ENCODE assay signal across 33 cellular contexts in genomic region chr11:64563966-64564365, GRCh38. TPM values are rescaled to one million over a fixed set of nuclear protein-coding genes. Genes with fewer than 3 reads are reported as not detected.
"Had no signal": no experiment of that assay in that cellular context is flagged by ENCODE, and none has a peak within 500 bp of the region (broad histone marks: within the 10 kb centered on the region; RNA-seq: fewer than 3 reads in every experiment).

No MANE protein-coding gene starts in this region.

- H3K4me3 ChIP-seq: SJSA1 had no signal

- H3K4me2 ChIP-seq: SK-N-SH had no signal

- H3K27me3 ChIP-seq: brain microvascular endothelial cell had no signal

- H3K9ac ChIP-seq: SK-N-SH had no signal

- H3K9me3 Mint-ChIP-seq: activated CD4-positive, alpha-beta T cell treated with anti-CD3 and anti-CD28 coated beads, Interleukin-2, amount 10 ng/mL, durations not matched to agents 7 days and 5 days; activated naive CD4-positive, alpha-beta T cell treated with anti-CD3 and anti-CD28 coated beads for 36 hours; activated naive CD4-positive, alpha-beta T cell treated with anti-CD3 and anti-CD28 coated beads, Interleukin-2, amount 50 U/mL, for 72 hours; activated T-cell treated with anti-CD3 and anti-CD28 coated beads, Interleukin-2, amount 50 U/mL, for 24 hours; T-helper 1 cell treated with Interleukin-12 subunit alpha and Interleukin-12 subunit beta and Interleukin-4 antibody, amounts not matched to agents 30 μg/mL and 1 μg/mL, for 36 hours; T-helper 2 cell treated with Interferon-gamma antibody and Interleukin-4, amounts not matched to agents 5 μg/mL and 100 μg/mL, for 36 hours; WTC11 had no signal

- H3K27ac Mint-ChIP-seq: activated CD4-positive, alpha-beta T cell treated with anti-CD3 and anti-CD28 coated beads for 36 hours; activated CD4-positive, alpha-beta T cell treated with anti-CD3 and anti-CD28 coated beads, Interleukin-2, amount 10 ng/mL, durations not matched to agents 7 days and 5 days; activated CD8-positive, alpha-beta T cell treated with anti-CD3 and anti-CD28 coated beads, Interleukin-2, amount 10 ng/mL, durations not matched to agents 7 days and 5 days; activated naive CD4-positive, alpha-beta T cell treated with anti-CD3 and anti-CD28 coated beads for 36 hours; activated naive CD4-positive, alpha-beta T cell treated with anti-CD3 and anti-CD28 coated beads, Interleukin-2, amount 50 U/mL, for 72 hours; activated T-cell treated with anti-CD3 and anti-CD28 coated beads, Interleukin-2, amount 50 U/mL, for 24 hours; T-helper 1 cell treated with Interleukin-12 subunit alpha and Interleukin-12 subunit beta and Interleukin-4 antibody, amounts not matched to agents 30 μg/mL and 1 μg/mL, for 36 hours; T-helper 2 cell treated with Interferon-gamma antibody and Interleukin-4, amounts not matched to agents 5 μg/mL and 100 μg/mL, for 36 hours; WTC11 had no signal

- H3K36me3 Mint-ChIP-seq: activated naive CD4-positive, alpha-beta T cell treated with anti-CD3 and anti-CD28 coated beads, Interleukin-2, amount 50 U/mL, for 72 hours; WTC11 had no signal

- H3K27me3 Mint-ChIP-seq: activated CD4-positive, alpha-beta T cell treated with anti-CD3 and anti-CD28 coated beads for 36 hours; activated CD4-positive, alpha-beta T cell treated with anti-CD3 and anti-CD28 coated beads, Interleukin-2, amount 10 ng/mL, durations not matched to agents 7 days and 5 days had no signal

- ATAC-seq: activated CD4-positive, alpha-beta T cell treated with anti-CD3 and anti-CD28 coated beads for 36 hours; activated CD4-positive, CD25-positive, alpha-beta regulatory T cell treated with anti-CD3 and anti-CD28 coated beads, Interleukin-2, amount 50 U/mL, for 24 hours; activated CD8-positive, alpha-beta T cell treated with anti-CD3 and anti-CD28 coated beads, Interleukin-2, amount 10 ng/mL, durations not matched to agents 7 days and 5 days; activated naive CD4-positive, alpha-beta T cell treated with anti-CD3 and anti-CD28 coated beads, Interleukin-2, amount 50 U/mL, for 72 hours; Panc1; WTC11 had no signal

- DNase-seq: activated CD4-positive, alpha-beta T cell treated with anti-CD3 and anti-CD28 coated beads for 36 hours; activated CD4-positive, alpha-beta T cell treated with anti-CD3 and anti-CD28 coated beads, Interleukin-2, amount 10 ng/mL, durations not matched to agents 7 days and 5 days; activated CD4-positive, alpha-beta T cell treated with anti-CD3 and anti-CD28 coated beads, Interleukin-2, amount 50 U/mL, for 48 hours; activated CD8-positive, alpha-beta T cell treated with anti-CD3 and anti-CD28 coated beads, Interleukin-2, amount 10 ng/mL, durations not matched to agents 7 days and 5 days; activated gamma-delta T cell treated with Interleukin-2 at 50 U/mL for 16 hours; activated naive CD4-positive, alpha-beta T cell treated with anti-CD3 and anti-CD28 coated beads for 36 hours; activated T-cell treated with anti-CD3 and anti-CD28 coated beads, Interleukin-2, amount 50 U/mL, for 24 hours; amniotic stem cell; brain microvascular endothelial cell; central memory CD4-positive, alpha-beta T cell; Karpas-422; KBM-7; NCI-H1048; NCI-H1436 treated with DMSO at 0.1 percent for 48 hours; NCI-H187; NCI-H2029 treated with DMSO at 0.1 percent for 48 hours; NCI-H2107; NCI-H2171; NCI-H510A treated with DMSO at 0.1 percent for 48 hours; NCI-H526 treated with DMSO at 0.1 percent for 48 hours; NCI-H774; SHP77 treated with DMSO at 0.1 percent for 48 hours; SK-N-SH had no signal

- H3K27ac ChIP-seq: brain microvascular endothelial cell, SJSA1 had no signal

- H3K36me3 ChIP-seq: brain microvascular endothelial cell, SJSA1 had no signal

- H3K4me1 ChIP-seq: SJSA1 had no signal

- H3K4me3 Mint-ChIP-seq: activated CD4-positive, alpha-beta T cell treated with anti-CD3 and anti-CD28 coated beads for 36 hours; activated CD4-positive, alpha-beta T cell treated with anti-CD3 and anti-CD28 coated beads, Interleukin-2, amount 10 ng/mL, durations not matched to agents 7 days and 5 days; activated CD8-positive, alpha-beta T cell treated with anti-CD3 and anti-CD28 coated beads, Interleukin-2, amount 10 ng/mL, durations not matched to agents 7 days and 5 days; activated naive CD4-positive, alpha-beta T cell treated with anti-CD3 and anti-CD28 coated beads for 36 hours; activated T-cell treated with anti-CD3 and anti-CD28 coated beads, Interleukin-2, amount 50 U/mL, for 24 hours; T-helper 1 cell treated with Interleukin-12 subunit alpha and Interleukin-12 subunit beta and Interleukin-4 antibody, amounts not matched to agents 30 μg/mL and 1 μg/mL, for 36 hours; T-helper 2 cell treated with Interferon-gamma antibody and Interleukin-4, amounts not matched to agents 5 μg/mL and 100 μg/mL, for 36 hours; WTC11 had no signal

- H3K9me3 ChIP-seq: SJSA1, SK-N-SH had no signal

RNA-seq across cellular contexts. Expression of gene SLC22A11, which starts 8.2 kb away (rescaled TPM):
- total RNA-seq: activated CD4-positive, alpha-beta T cell treated with anti-CD3 and anti-CD28 coated beads, Interleukin-2, amount 10 ng/mL, durations not matched to agents 7 days and 5 days; activated CD8-positive, alpha-beta T cell treated with anti-CD3 and anti-CD28 coated beads, Interleukin-2, amount 10 ng/mL, durations not matched to agents 7 days and 5 days; activated naive CD4-positive, alpha-beta T cell treated with anti-CD3 and anti-CD28 coated beads, Interleukin-2, amount 50 U/mL, for 72 hours; MCF 10A; RPMI7951; SJSA1; WTC11 had no signal
- polyA plus RNA-seq: aorta, SK-N-SH had no signal

RNA-seq across cellular contexts. Expression of gene SLC22A12, which starts 27.1 kb away (rescaled TPM):
- total RNA-seq: activated CD4-positive, alpha-beta T cell treated with anti-CD3 and anti-CD28 coated beads for 36 hours; activated CD4-positive, alpha-beta T cell treated with anti-CD3 and anti-CD28 coated beads, Interleukin-2, amount 10 ng/mL, durations not matched to agents 7 days and 5 days; activated CD8-positive, alpha-beta T cell treated with anti-CD3 and anti-CD28 coated beads, Interleukin-2, amount 10 ng/mL, durations not matched to agents 7 days and 5 days; activated naive CD4-positive, alpha-beta T cell treated with anti-CD3 and anti-CD28 coated beads for 36 hours; activated naive CD4-positive, alpha-beta T cell treated with anti-CD3 and anti-CD28 coated beads, Interleukin-2, amount 50 U/mL, for 72 hours; aorta; MCF 10A; RPMI7951; SJSA1; WTC11 had no signal
- polyA plus RNA-seq: aorta, SK-N-SH had no signal
